ENCODE assay signal across 10 cellular contexts in genomic region chr12:3040663-3041544, GRCh38.
"Had no signal": no experiment of that assay in that cellular context is flagged by ENCODE, and none has a peak within 500 bp of the region (broad histone marks: within the 10 kb centered on the region; RNA-seq: fewer than 3 reads in every experiment).

No MANE protein-coding gene starts in this region.

- H3K27ac Mint-ChIP-seq: activated CD4-positive, alpha-beta memory T cell treated with anti-CD3 and anti-CD28 coated beads for 36 hours; activated T-cell treated with anti-CD3 and anti-CD28 coated beads, Interleukin-2, amount 50 U/mL, for 72 hours; neural progenitor cell; T-helper 2 cell treated with Interferon-gamma antibody and Interleukin-4, amounts not matched to agents 5 μg/mL and 100 μg/mL, for 36 hours had no signal

- H3K27me3 ChIP-seq: neural progenitor cell, thyroid gland, uterus had no signal

- H3K36me3 ChIP-seq: neural progenitor cell, uterus had no signal

- H3K4me1 ChIP-seq: gastroesophageal sphincter, uterus had no signal

- H3K27ac ChIP-seq: coronary artery, gastroesophageal sphincter, neural progenitor cell, skin epidermis, thyroid gland, uterus had no signal

- H3K4me2 ChIP-seq: neural progenitor cell had no signal

- DNase-seq: activated CD4-positive, alpha-beta T cell treated with anti-CD3 and anti-CD28 coated beads for 1 hour had no signal

- H3K9ac ChIP-seq: neural progenitor cell had no signal

- H2AFZ ChIP-seq: neural progenitor cell had no signal

- H3K4me3 ChIP-seq: coronary artery, gastroesophageal sphincter, neural progenitor cell, skin epidermis, thyroid gland, uterus had no signal

- H3K9me3 Mint-ChIP-seq: activated CD4-positive, alpha-beta memory T cell treated with anti-CD3 and anti-CD28 coated beads for 36 hours; activated T-cell treated with anti-CD3 and anti-CD28 coated beads, Interleukin-2, amount 50 U/mL, for 72 hours; neural progenitor cell; T-helper 2 cell treated with Interferon-gamma antibody and Interleukin-4, amounts not matched to agents 5 μg/mL and 100 μg/mL, for 36 hours had no signal

- H3K4me3 Mint-ChIP-seq: activated CD4-positive, alpha-beta memory T cell treated with anti-CD3 and anti-CD28 coated beads for 36 hours; activated T-cell treated with anti-CD3 and anti-CD28 coated beads, Interleukin-2, amount 50 U/mL, for 72 hours; neural progenitor cell; T-helper 2 cell treated with Interferon-gamma antibody and Interleukin-4, amounts not matched to agents 5 μg/mL and 100 μg/mL, for 36 hours had no signal

- H3K9me3 ChIP-seq: gastroesophageal sphincter, thyroid gland, uterus had no signal

- H3K36me3 Mint-ChIP-seq: activated CD4-positive, alpha-beta memory T cell treated with anti-CD3 and anti-CD28 coated beads for 36 hours; neural progenitor cell had no signal
